13 cellular contexts compared by ENCODE assay signal in genomic region chr10:104318810-104319684, GRCh38. TPM values are rescaled to one million over a fixed set of nuclear protein-coding genes. Genes with fewer than 3 reads are reported as not detected.
A peak's percentile ranks its signal among the peaks of the same experiment; 100 is the strongest.
DNase-seq lines count a peak whose midpoint lies in the region; ATAC-seq, FAIRE-seq and TF ChIP-seq lines count a peak whose summit lies in the region.
"Had no signal": no experiment of that assay in that cellular context is flagged by ENCODE, and none has a peak within 500 bp of the region (broad histone marks: within the 10 kb centered on the region; RNA-seq: fewer than 3 reads in every experiment).

No MANE protein-coding gene starts in this region.

- no peak for TF ChIP-seq POLR2A in suprapubic skin (IDR thresholded peaks at IDR 0.05)

- H3K4me1 ChIP-seq in lower lobe of right lung = peaks cover 79% of the 10 kb centered on the region
- H3K4me1 ChIP-seq in suprapubic skin = peaks cover 83% of the 10 kb centered on the region
- H3K4me1 ChIP-seq in neural progenitor cell = peaks cover 26% of the 10 kb centered on the region

- 48% methylated on average over 19 of the region's 19 CpGs for WGBS in suprapubic skin

- peak overlapping the region; percentile 26 for H3K27ac ChIP-seq in lower lobe of right lung
- H3K27ac ChIP-seq in suprapubic skin = peak overlapping the region; percentile 93
- no peak overlapping the region for H3K27ac ChIP-seq in neural progenitor cell
- H3K27ac ChIP-seq: KMS-11 had no signal

- H3K4me1 Mint-ChIP-seq in activated T-cell treated with anti-CD3 and anti-CD28 coated beads, Interleukin-2, amount 50 U/mL, for 24 hours (ENCODE audit: low read depth) = peaks cover 68% of the 10 kb centered on the region
- peaks cover 68% of the 10 kb centered on the region for H3K4me1 Mint-ChIP-seq in central memory CD8-positive, alpha-beta T cell
- peaks cover 52% of the 10 kb centered on the region for H3K4me1 Mint-ChIP-seq in neural progenitor cell

- H3K36me3 Mint-ChIP-seq in activated T-cell treated with anti-CD3 and anti-CD28 coated beads, Interleukin-2, amount 50 U/mL, for 24 hours (ENCODE audit: low read depth) = peaks cover 54% of the 10 kb centered on the region
- H3K36me3 Mint-ChIP-seq in central memory CD8-positive, alpha-beta T cell (ENCODE audit: insufficient read depth) = peaks cover 39% of the 10 kb centered on the region
- peaks cover 10% of the 10 kb centered on the region for H3K36me3 Mint-ChIP-seq in neural progenitor cell

- H3F3A ChIP-seq in neural progenitor cell (ENCODE audit: low read depth) = no peaks in the 10 kb centered on the region

- no peaks in the 10 kb centered on the region for H3K27me3 ChIP-seq in lower lobe of right lung (ENCODE audit: low read depth)
- no peaks in the 10 kb centered on the region for H3K27me3 ChIP-seq in suprapubic skin
- H3K27me3 ChIP-seq in neural progenitor cell = no peaks in the 10 kb centered on the region

- H3K27me3 Mint-ChIP-seq in activated T-cell treated with anti-CD3 and anti-CD28 coated beads, Interleukin-2, amount 50 U/mL, for 24 hours = no peaks in the 10 kb centered on the region
- no peaks in the 10 kb centered on the region for H3K27me3 Mint-ChIP-seq in central memory CD8-positive, alpha-beta T cell
- peaks cover 8% of the 10 kb centered on the region for H3K27me3 Mint-ChIP-seq in neural progenitor cell (ENCODE audit: insufficient read depth, low read depth)

- H2AFZ ChIP-seq in neural progenitor cell (replicated peaks) = no peak overlapping the region

- no peaks in the 10 kb centered on the region for H3K9me3 ChIP-seq in lower lobe of right lung
- H3K9me3 ChIP-seq in suprapubic skin = no peaks in the 10 kb centered on the region
- H3K9me3 ChIP-seq in neural progenitor cell (ENCODE audit: low read depth) = no peaks in the 10 kb centered on the region

- no peak overlapping the region for H3K9ac ChIP-seq in neural progenitor cell
- H3K9ac ChIP-seq: KMS-11 had no signal

- H3K4me3 Mint-ChIP-seq in activated T-cell treated with anti-CD3 and anti-CD28 coated beads, Interleukin-2, amount 50 U/mL, for 24 hours = no peak overlapping the region
- H3K4me3 Mint-ChIP-seq in central memory CD8-positive, alpha-beta T cell = no peak overlapping the region
- H3K4me3 Mint-ChIP-seq in neural progenitor cell = no peak overlapping the region

- H3K79me2 ChIP-seq in neural progenitor cell (ENCODE audit: low read depth) = peaks cover 50% of the 10 kb centered on the region

- intact Hi-C loops in lower lobe of right lung (cut with DNase I) = no loop called here

- H3K4me2 ChIP-seq in neural progenitor cell = no peak overlapping the region
- H3K4me2 ChIP-seq: KMS-11 had no signal

- FAIRE-seq in D721Med (lab: Jason Lieb, UNC) = no peak
- FAIRE-seq: frontal cortex had no signal

- DNase-seq in activated T-cell treated with anti-CD3 and anti-CD28 coated beads, Interleukin-2, amount 50 U/mL, for 24 hours = peak; percentile 28
- no peak for DNase-seq in activated T-cell treated with anti-CD3 and anti-CD28 coated beads, Interleukin-2, amount 50 U/mL, for 1 hour
- DNase-seq in central memory CD8-positive, alpha-beta T cell (ENCODE audit: low spot score in 2 of 2) = no peak
- DNase-seq in lower lobe of right lung = peak; percentile 54
- peak in 1 of 2 donors; percentile 75 for DNase-seq in suprapubic skin (ENCODE audit: low spot score in 2 of 2)
- no peak for DNase-seq in D721Med (ENCODE audit: insufficient read length, low spot score)
- no peak for DNase-seq in neural progenitor cell (ENCODE audit: low spot score)
- no peak for DNase-seq in glomerular visceral epithelial cell (ENCODE audit: extremely low spot score)
- DNase-seq: activated CD4-positive, alpha-beta T cell treated with anti-CD3 and anti-CD28 coated beads, Interleukin-2, amount 50 U/mL, for 4 hours; NCI-H226; stimulated activated CD4-positive, alpha-beta T cell treated with anti-CD3 and anti-CD28 coated beads, Interleukin-4, amount 100 ng/mL, for 24 hours had no signal

- H3K27ac Mint-ChIP-seq in activated T-cell treated with anti-CD3 and anti-CD28 coated beads, Interleukin-2, amount 50 U/mL, for 24 hours = peak overlapping the region; percentile 29
- peak overlapping the region; percentile 79 for H3K27ac Mint-ChIP-seq in central memory CD8-positive, alpha-beta T cell (ENCODE audit: low read depth)
- H3K27ac Mint-ChIP-seq in neural progenitor cell = no peak overlapping the region

- no peaks in the 10 kb centered on the region for H3K9me3 Mint-ChIP-seq in activated T-cell treated with anti-CD3 and anti-CD28 coated beads, Interleukin-2, amount 50 U/mL, for 24 hours
- H3K9me3 Mint-ChIP-seq in central memory CD8-positive, alpha-beta T cell = no peaks in the 10 kb centered on the region
- no peaks in the 10 kb centered on the region for H3K9me3 Mint-ChIP-seq in neural progenitor cell

- no peak for TF ChIP-seq CTCF in lower lobe of right lung (IDR thresholded peaks at IDR 0.05)
- TF ChIP-seq CTCF in suprapubic skin (IDR thresholded peaks at IDR 0.05) = no peak
- TF ChIP-seq CTCF in D721Med (IDR thresholded peaks at IDR 0.05; ENCODE audit: insufficient read depth, missing control alignments) = no peak
- no peak for TF ChIP-seq CTCF in neural progenitor cell (IDR thresholded peaks at IDR 0.05)

- H3K4me3 ChIP-seq in lower lobe of right lung (no peak overlapping the region), suprapubic skin (no peak overlapping the region), neural progenitor cell (no peak overlapping the region)

- peaks cover 51% of the 10 kb centered on the region for H4K20me1 ChIP-seq in neural progenitor cell (ENCODE audit: low read depth)

- no peak for ATAC-seq in central memory CD8-positive, alpha-beta T cell (replicated peaks; ENCODE audit: extremely low read depth, poor library complexity, severe bottlenecking)
- ATAC-seq in lower lobe of right lung = peak; percentile 3 to 27

- H3K36me3 ChIP-seq in lower lobe of right lung (peaks cover 23% of the 10 kb centered on the region), suprapubic skin (peaks cover 19% of the 10 kb centered on the region), neural progenitor cell (no peaks in the 10 kb centered on the region)

- peak; percentile 80 for TF ChIP-seq EP300 in suprapubic skin (IDR thresholded peaks at IDR 0.05)

RNA-seq across cellular contexts. Expression of gene ITPRIP, which starts 19.2 kb away (rescaled TPM):
- total RNA-seq in lower lobe of right lung = 37.0 TPM
- 100 to 1,000 TPM in 3 of 4 donors, 10 to 100 TPM in 1; 98.5 to 217 (median 191) TPM for total RNA-seq in suprapubic skin
- 1.6 and 4.4 TPM in 2 replicates for total RNA-seq in neural progenitor cell (ENCODE audit: low replicate concordance)

RNA-seq across cellular contexts. Expression of gene CFAP58, which starts 34.6 kb away (rescaled TPM):
- total RNA-seq in lower lobe of right lung (1.1 TPM), suprapubic skin (1 to 10 TPM in 1 of 4 donors, under 1 TPM in 3; 0.13 to 1.0 (median 0.39) TPM), neural progenitor cell (ENCODE audit: low replicate concordance) (0.53 and 1.7 TPM in 2 replicates)

RNA-seq across cellular contexts. Expression of gene GSTO2, which starts 50.1 kb away (rescaled TPM):
- total RNA-seq in lower lobe of right lung (7.8 TPM), suprapubic skin (10 to 100 TPM; 19.0 to 35.5 (median 25.4) TPM), neural progenitor cell (ENCODE audit: low replicate concordance) (4.9 and 7.6 TPM in 2 replicates)

Comparison
In these comparisons a context has a peak if more than half of its experiments do, and no peak if none do; other contexts are left out.
1. DNase-seq: peak in activated T-cell treated with anti-CD3 and anti-CD28 coated beads, Interleukin-2, amount 50 U/mL, for 24 hours (single experiment) and lower lobe of right lung (single experiment); none in activated T-cell treated with anti-CD3 and anti-CD28 coated beads, Interleukin-2, amount 50 U/mL, for 1 hour (single experiment), central memory CD8-positive, alpha-beta T cell (0 of 2), D721Med (single experiment), neural progenitor cell (single experiment) and glomerular visceral epithelial cell (single experiment).